9 cellular contexts compared by ENCODE assay signal in the genomic region with DNA sequence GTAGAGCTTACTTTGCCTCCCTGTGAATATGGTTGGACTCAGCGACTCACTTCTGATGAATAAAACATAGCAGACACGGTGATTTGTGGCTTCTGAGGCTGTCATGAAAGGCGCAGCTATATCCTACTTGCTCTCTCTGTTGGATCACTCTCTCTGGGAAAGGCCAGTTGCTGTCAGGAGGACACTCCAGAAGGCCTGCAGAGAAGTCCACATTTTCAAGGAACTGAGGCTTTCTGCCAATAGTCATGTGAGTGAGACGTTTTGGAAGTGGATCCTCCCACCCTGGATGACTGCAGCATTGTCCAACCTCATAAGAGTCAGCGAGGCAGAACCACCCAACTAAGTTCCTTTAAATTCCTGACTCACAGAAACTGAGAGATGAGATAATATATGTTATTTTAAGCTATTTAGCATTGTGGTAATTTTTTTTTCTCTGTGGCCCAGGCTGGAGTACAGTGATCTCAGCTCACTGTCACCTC.
A peak's percentile ranks its signal among the peaks of the same experiment; 100 is the strongest.
DNase-seq lines count a peak whose midpoint lies in the region; ATAC-seq and FAIRE-seq lines count a peak whose summit lies in the region.
"Had no signal": no experiment of that assay in that cellular context is flagged by ENCODE, and none has a peak within 500 bp of the region (broad histone marks: within the 10 kb centered on the region; RNA-seq: fewer than 3 reads in every experiment).

No MANE protein-coding gene starts in this region.

- no peaks in the 10 kb centered on the region for H3K9me3 Mint-ChIP-seq in activated T-cell treated with anti-CD3 and anti-CD28 coated beads, Interleukin-2, amount 50 U/mL, for 24 hours
- H3K9me3 Mint-ChIP-seq: dendritic cell treated with granulocyte-macrophage colony-stimulating factor and Interleukin-4, amounts not matched to agents 40 ng/mL and 50 ng/mL, for 4 days had no signal

- DNase-seq in EL (peak; percentile 36), HCEC 1CT (peak; percentile 14), left lobe of liver (ENCODE audit: low spot score) (no peak), T-helper 9 cell (no peak), NCI-H2107 (lab: John Stamatoyannopoulos, UW) (no peak), HTR-8/SVneo (ENCODE audit: insufficient read length, low spot score) (no peak)
- peak; percentile 48 for DNase-seq in activated T-cell treated with anti-CD3 and anti-CD28 coated beads, Interleukin-2, amount 50 U/mL, for 24 hours

- H3K4me3 Mint-ChIP-seq in activated T-cell treated with anti-CD3 and anti-CD28 coated beads, Interleukin-2, amount 50 U/mL, for 24 hours = peak overlapping the region; percentile 21
- H3K4me3 Mint-ChIP-seq: dendritic cell treated with granulocyte-macrophage colony-stimulating factor and Interleukin-4, amounts not matched to agents 40 ng/mL and 50 ng/mL, for 4 days had no signal

- no peaks in the 10 kb centered on the region for H3K36me3 Mint-ChIP-seq in activated T-cell treated with anti-CD3 and anti-CD28 coated beads, Interleukin-2, amount 50 U/mL, for 24 hours (ENCODE audit: low read depth)

- H3K27me3 Mint-ChIP-seq in activated T-cell treated with anti-CD3 and anti-CD28 coated beads, Interleukin-2, amount 50 U/mL, for 24 hours = peaks cover 7% of the 10 kb centered on the region
- H3K27me3 Mint-ChIP-seq: dendritic cell treated with granulocyte-macrophage colony-stimulating factor and Interleukin-4, amounts not matched to agents 40 ng/mL and 50 ng/mL, for 4 days had no signal

- peaks cover 18% of the 10 kb centered on the region for H3K4me1 Mint-ChIP-seq in activated T-cell treated with anti-CD3 and anti-CD28 coated beads, Interleukin-2, amount 50 U/mL, for 24 hours (ENCODE audit: low read depth)

- FAIRE-seq in HTR-8/SVneo (lab: Jason Lieb, UNC) = no peak

- ATAC-seq in left lobe of liver (peak; percentile 34), HG03108 (IDR thresholded peaks at IDR 0.05; ENCODE audit: unreplicated experiment) (no peak)

- peak overlapping the region; percentile 76 for H3K27ac Mint-ChIP-seq in activated T-cell treated with anti-CD3 and anti-CD28 coated beads, Interleukin-2, amount 50 U/mL, for 24 hours
- H3K27ac Mint-ChIP-seq: dendritic cell treated with granulocyte-macrophage colony-stimulating factor and Interleukin-4, amounts not matched to agents 40 ng/mL and 50 ng/mL, for 4 days had no signal

Comparison
In these comparisons a context has a peak if more than half of its experiments do, and no peak if none do; other contexts are left out.
1. DNase-seq: peak in EL (single experiment), HCEC 1CT (single experiment) and activated T-cell treated with anti-CD3 and anti-CD28 coated beads, Interleukin-2, amount 50 U/mL, for 24 hours (single experiment); none in left lobe of liver (single experiment), T-helper 9 cell (single experiment), NCI-H2107 (single experiment) and HTR-8/SVneo (single experiment).